In genomic region chr16:778447-778846, GRCh38 we compare ENCODE assay signal across 33 cellular contexts. TPM values are rescaled to one million over a fixed set of nuclear protein-coding genes. Genes with fewer than 3 reads are reported as not detected.
"Had no signal": no experiment of that assay in that cellular context is flagged by ENCODE, and none has a peak within 500 bp of the region (broad histone marks: within the 10 kb centered on the region; RNA-seq: fewer than 3 reads in every experiment).

No MANE protein-coding gene starts in this region.

- H3K4me3 Mint-ChIP-seq: dendritic cell treated with granulocyte-macrophage colony-stimulating factor and Interleukin-4, amounts not matched to agents 40 ng/mL and 50 ng/mL, for 4 days; endodermal cell; memory B cell; naive B cell; natural killer cell treated with Interleukin-12 subunit alpha and Interleukin-12 subunit beta and Interleukin-15 and Interleukin-18, amount 100 ng/mL, for 72 hours; neural crest cell; stimulated activated naive B cell treated with anti-CD40 and anti-IgM and Interleukin-4, amounts not matched to agents 10 μg/mL and 1 μg/mL and 100 μg/mL, for 72 hours; stimulated activated naive CD8-positive, alpha-beta T cell treated with anti-CD3 and anti-CD28 coated beads, Interleukin-15, Interleukin-2, amounts not matched to agents 100 ng/mL and 50 ng/mL, for 24 hours had no signal

- H3K36me3 ChIP-seq: colonic mucosa, esophagus muscularis mucosa, gastroesophageal sphincter, heart left ventricle, prostate gland, right atrium auricular region, sigmoid colon, thoracic aorta, transverse colon, upper lobe of right lung, uterus had no signal

- H3K36me3 Mint-ChIP-seq: memory B cell; naive B cell; natural killer cell treated with Interleukin-12 subunit alpha and Interleukin-12 subunit beta and Interleukin-15 and Interleukin-18, amount 100 ng/mL, for 72 hours; stimulated activated naive B cell treated with anti-CD40 and anti-IgM and Interleukin-4, amounts not matched to agents 10 μg/mL and 1 μg/mL and 100 μg/mL, for 72 hours had no signal

- H3K9me3 ChIP-seq: colonic mucosa, esophagus muscularis mucosa, gastroesophageal sphincter, heart left ventricle, prostate gland, right atrium auricular region, sigmoid colon, thoracic aorta, transverse colon, upper lobe of right lung, uterus had no signal

- H3K4me1 Mint-ChIP-seq: endodermal cell, memory B cell, neural crest cell had no signal

- H3K9me3 Mint-ChIP-seq: dendritic cell treated with granulocyte-macrophage colony-stimulating factor and Interleukin-4, amounts not matched to agents 40 ng/mL and 50 ng/mL, for 4 days; endodermal cell; memory B cell; naive B cell; natural killer cell treated with Interleukin-12 subunit alpha and Interleukin-12 subunit beta and Interleukin-15 and Interleukin-18, amount 100 ng/mL, for 72 hours; neural crest cell; stimulated activated naive B cell treated with anti-CD40 and anti-IgM and Interleukin-4, amounts not matched to agents 10 μg/mL and 1 μg/mL and 100 μg/mL, for 72 hours; stimulated activated naive CD8-positive, alpha-beta T cell treated with anti-CD3 and anti-CD28 coated beads, Interleukin-15, Interleukin-2, amounts not matched to agents 100 ng/mL and 50 ng/mL, for 24 hours had no signal

- H2AFZ ChIP-seq: hepatocyte had no signal

- H3K4me3 ChIP-seq: colonic mucosa, esophagus muscularis mucosa, gastroesophageal sphincter, heart left ventricle, hepatocyte, lung, prostate gland, right atrium auricular region, sigmoid colon, thoracic aorta, transverse colon, upper lobe of right lung, uterus had no signal

- H3K79me2 ChIP-seq: hepatocyte had no signal

- H3K4me2 ChIP-seq: hepatocyte had no signal

- DNase-seq: colonic mucosa; effector CD8-positive, alpha-beta T cell; endodermal cell; foreskin keratinocyte; heart left ventricle; kidney; naive B cell; sigmoid colon; stimulated activated CD4-positive, alpha-beta T cell treated with anti-CD3 and anti-CD28 coated beads, Interleukin-2, amount 100 ng/mL, for 24 hours; stimulated activated CD4-positive, alpha-beta T cell treated with anti-CD3 and anti-CD28 coated beads, Interleukin-4, amount 100 ng/mL, for 4 hours; stimulated activated naive B cell treated with anti-CD40 and anti-IgM and Interleukin-4, amounts not matched to agents 10 μg/mL and 1 μg/mL and 100 μg/mL, for 72 hours; transverse colon; upper lobe of right lung; uterus had no signal

- FAIRE-seq: kidney had no signal

- H3K27ac Mint-ChIP-seq: dendritic cell treated with granulocyte-macrophage colony-stimulating factor and Interleukin-4, amounts not matched to agents 40 ng/mL and 50 ng/mL, for 4 days; memory B cell; natural killer cell treated with Interleukin-12 subunit alpha and Interleukin-12 subunit beta and Interleukin-15 and Interleukin-18, amount 100 ng/mL, for 72 hours; stimulated activated naive B cell treated with anti-CD40 and anti-IgM and Interleukin-4, amounts not matched to agents 10 μg/mL and 1 μg/mL and 100 μg/mL, for 72 hours; stimulated activated naive CD8-positive, alpha-beta T cell treated with anti-CD3 and anti-CD28 coated beads, Interleukin-15, Interleukin-2, amounts not matched to agents 100 ng/mL and 50 ng/mL, for 24 hours had no signal

- ATAC-seq: foreskin keratinocyte; gastroesophageal sphincter; heart left ventricle; left lobe of liver; natural killer cell treated with Interleukin-12 subunit alpha and Interleukin-12 subunit beta and Interleukin-15 and Interleukin-18, amount 100 ng/mL, for 72 hours; upper lobe of right lung had no signal

- H3K27ac ChIP-seq: colonic mucosa, esophagus muscularis mucosa, foreskin keratinocyte, gastroesophageal sphincter, heart left ventricle, hepatocyte, prostate gland, right atrium auricular region, sigmoid colon, thoracic aorta, transverse colon, upper lobe of right lung, uterus had no signal

- H3K27me3 ChIP-seq: hepatocyte, right atrium auricular region, uterus had no signal

- H3K4me1 ChIP-seq: colonic mucosa, foreskin keratinocyte, prostate gland, transverse colon, upper lobe of right lung, uterus had no signal

RNA-seq across cellular contexts. Expression of gene MSLN, which starts 17.9 kb away (rescaled TPM):
- total RNA-seq: fibroblast of lung; natural killer cell treated with Interleukin-12 subunit alpha and Interleukin-12 subunit beta and Interleukin-15 and Interleukin-18, amount 100 ng/mL, for 72 hours; neural crest cell had no signal
- polyA plus RNA-seq: fibroblast of lung, heart left ventricle had no signal

RNA-seq across cellular contexts. Expression of gene GNG13, which starts 22.1 kb away (rescaled TPM):
- total RNA-seq: endodermal cell; epithelial cell of proximal tubule; esophagus muscularis mucosa; fibroblast of lung; foreskin keratinocyte; gastroesophageal sphincter; heart left ventricle; hepatocyte; kidney; left lobe of liver; liver; lung; mononuclear cell; natural killer cell treated with Interleukin-12 subunit alpha and Interleukin-12 subunit beta and Interleukin-15 and Interleukin-18, amount 100 ng/mL, for 72 hours; neural crest cell; osteocyte; prostate gland; right atrium auricular region; sigmoid colon; skeletal muscle tissue; thoracic aorta; upper lobe of right lung; uterus had no signal
- polyA plus RNA-seq: fibroblast of lung, foreskin keratinocyte, heart left ventricle, hepatocyte, liver, lung had no signal
